ENCODE assay signal across 16 cellular contexts in genomic region chr14:55099741-55100140, GRCh38. TPM values are rescaled to one million over a fixed set of nuclear protein-coding genes. Genes with fewer than 3 reads are reported as not detected.
DNase-seq lines count a peak whose midpoint lies in the region; ATAC-seq and TF ChIP-seq lines count a peak whose summit lies in the region.
"Had no signal": no experiment of that assay in that cellular context is flagged by ENCODE, and none has a peak within 500 bp of the region (broad histone marks: within the 10 kb centered on the region; RNA-seq: fewer than 3 reads in every experiment).

No MANE protein-coding gene starts in this region.

- no peak for ATAC-seq in lower lobe of right lung
- no peak for ATAC-seq in activated naive CD8-positive, alpha-beta T cell treated with anti-CD3 and anti-CD28 coated beads, Interleukin-2, amount 50 U/mL, for 24 hours
- ATAC-seq: foreskin keratinocyte; naive thymus-derived CD4-positive, alpha-beta T cell had no signal

- H3K4me3 ChIP-seq in mammary epithelial cell (replicated peaks in 1 of 3; ENCODE audit: insufficient read depth in 1 of 3, low read depth in 2 of 3, low read length in 3 of 3) (no peak overlapping the region), epithelial cell of esophagus (ENCODE audit: low read length) (no peak overlapping the region), lower lobe of right lung (no peak overlapping the region), uterus (no peak overlapping the region)
- H3K4me3 ChIP-seq: cardiac muscle cell had no signal

- no peaks in the 10 kb centered on the region for H4K20me1 ChIP-seq in mammary epithelial cell (ENCODE audit: insufficient read depth, low read length)

- peak overlapping the region; percentile 18 for H3K27ac Mint-ChIP-seq in MCF 10A (ENCODE audit: low read depth, unreplicated experiment)
- no peak overlapping the region for H3K27ac Mint-ChIP-seq in activated naive CD8-positive, alpha-beta T cell treated with anti-CD3 and anti-CD28 coated beads, Interleukin-2, amount 50 U/mL, for 24 hours

- no peaks in the 10 kb centered on the region for H3K36me3 ChIP-seq in mammary epithelial cell (ENCODE audit: insufficient read depth, low read length)
- H3K36me3 ChIP-seq in lower lobe of right lung: no peaks in the 10 kb centered on the region
- no peaks in the 10 kb centered on the region for H3K36me3 ChIP-seq in uterus
- H3K36me3 ChIP-seq: cardiac muscle cell had no signal

- no TSS peak for BruUV-seq in MCF 10A (replicated peaks; lab: Mats Ljungman, UMichigan)
- BruUV-seq in mammary epithelial cell (replicated peaks; lab: Mats Ljungman, UMichigan): no TSS peak

- WGBS in mammary epithelial cell (ENCODE audit: low coverage, missing lambda C conversion rate): 70% methylated on average over 2 of the region's 2 CpGs

- no peak overlapping the region for H3K4me2 ChIP-seq in mammary epithelial cell (ENCODE audit: insufficient read depth, low read depth, low read length)

- peaks cover 28% of the 10 kb centered on the region for H3K4me1 ChIP-seq in mammary epithelial cell (ENCODE audit: insufficient read depth, low read length)
- H3K4me1 ChIP-seq in lower lobe of right lung: peaks cover 78% of the 10 kb centered on the region
- H3K4me1 ChIP-seq in uterus: peaks cover 19 to 31% of the 10 kb centered on the region in 2 donors

- no peak overlapping the region for H2AFZ ChIP-seq in mammary epithelial cell (ENCODE audit: low read depth, low read length)

- H3K27me3 ChIP-seq in mammary epithelial cell (ENCODE audit: insufficient read depth, low read length): no peaks in the 10 kb centered on the region
- no peaks in the 10 kb centered on the region for H3K27me3 ChIP-seq in lower lobe of right lung (ENCODE audit: low read depth)
- H3K27me3 ChIP-seq in uterus: no peaks in the 10 kb centered on the region
- H3K27me3 ChIP-seq: cardiac muscle cell, foreskin keratinocyte had no signal

- DNase-seq in MCF 10A (ENCODE audit: unreplicated experiment): no peak
- no peak for DNase-seq in mammary epithelial cell
- peak; percentile 68 for DNase-seq in epithelial cell of esophagus (ENCODE audit: low read depth)
- DNase-seq in lower lobe of right lung: no peak
- peak in 1 of 2 donors; percentile 27 for DNase-seq in uterus
- DNase-seq in activated naive CD8-positive, alpha-beta T cell treated with anti-CD3 and anti-CD28 coated beads, Interleukin-2, amount 50 U/mL, for 24 hours: no peak
- no peak for DNase-seq in ACHN
- DNase-seq in DMS 273 (lab: John Stamatoyannopoulos, UW; ENCODE audit: unreplicated experiment): no peak
- DNase-seq: AML-193; KG1; kidney; naive thymus-derived CD4-positive, alpha-beta T cell; NCI-H1930; NCI-H774 had no signal

- in situ Hi-C loops in mammary epithelial cell (cut with MboI; ENCODE audit: low sequenced_read_pairs in 2 of 2) (loop anchor here in 1 of 2 donors (5.0 kb wide), 1 partner anchor 33 kb away; no protein-coding TSS in a partner anchor), ACHN (cut with HindIII; ENCODE audit: low pct_ligation_motif_present, low pct_unique_long_range_greater_than_20kb, low sequenced_read_pairs) (no loop called here)

- H3K9me3 Mint-ChIP-seq in MCF 10A (ENCODE audit: unreplicated experiment): no peaks in the 10 kb centered on the region
- peaks cover 7% of the 10 kb centered on the region for H3K9me3 Mint-ChIP-seq in activated naive CD8-positive, alpha-beta T cell treated with anti-CD3 and anti-CD28 coated beads, Interleukin-2, amount 50 U/mL, for 24 hours

- no peak overlapping the region for H3K9ac ChIP-seq in mammary epithelial cell (ENCODE audit: insufficient read depth, low read length)

- H3K36me3 Mint-ChIP-seq in MCF 10A (ENCODE audit: insufficient read depth, unreplicated experiment): peaks cover 7% of the 10 kb centered on the region
- peaks cover 4% of the 10 kb centered on the region for H3K36me3 Mint-ChIP-seq in activated naive CD8-positive, alpha-beta T cell treated with anti-CD3 and anti-CD28 coated beads, Interleukin-2, amount 50 U/mL, for 24 hours (ENCODE audit: low read depth)

- intact Hi-C loops in MCF 10A (cut with micrococcal nuclease) (no loop called here), mammary epithelial cell (cut with micrococcal nuclease) (no loop called here), lower lobe of right lung (cut with DNase I) (loop anchor here (10.0 kb wide), 1 partner anchor 55 kb away; no protein-coding TSS in a partner anchor), uterus (cut with DNase I; ENCODE audit: low total_unique reads) (no loop called here)

- no peak overlapping the region for H3K4me3 Mint-ChIP-seq in MCF 10A (ENCODE audit: unreplicated experiment)
- no peak overlapping the region for H3K4me3 Mint-ChIP-seq in activated naive CD8-positive, alpha-beta T cell treated with anti-CD3 and anti-CD28 coated beads, Interleukin-2, amount 50 U/mL, for 24 hours
- H3K4me3 Mint-ChIP-seq: naive thymus-derived CD4-positive, alpha-beta T cell had no signal

- POLR2A ChIA-PET in MCF 10A (lab: Yijun Ruan, JAX): interaction anchor here (0.8 to 9.0 kb wide), 10 partner anchors 9 to 73 kb away, joined by 3 to 140 read pairs (median 6); partner anchors contain the start of genes LGALS3, MAPK1IP1L, SOCS4 and WDHD1

- TF ChIP-seq CTCF in MCF 10A (IDR thresholded peaks at IDR 0.05; ENCODE audit: unreplicated experiment) (no peak), mammary epithelial cell (conservative IDR thresholded peaks at IDR 0.05 in 1 of 2, IDR thresholded peaks at IDR 0.05 in 1 of 2; ENCODE audit: extremely low read depth in 1 of 2, insufficient read depth in 1 of 2, low read depth in 1 of 2, low read length in 2 of 2) (no peak), epithelial cell of esophagus (IDR thresholded peaks at IDR 0.05; ENCODE audit: insufficient read depth, low read depth, low read length, missing control alignments) (no peak), lower lobe of right lung (IDR thresholded peaks at IDR 0.05) (no peak), uterus (IDR thresholded peaks at IDR 0.05) (no peak)

- no peak overlapping the region for H3K27ac ChIP-seq in mammary epithelial cell (ENCODE audit: insufficient read depth, low read depth, low read length)
- peak overlapping the region; percentile 72 for H3K27ac ChIP-seq in lower lobe of right lung
- H3K27ac ChIP-seq in uterus: peak overlapping the region; percentile 66 to 96
- H3K27ac ChIP-seq: cardiac muscle cell, foreskin keratinocyte had no signal

- H3K4me1 Mint-ChIP-seq in MCF 10A (ENCODE audit: insufficient read depth, unreplicated experiment): peaks cover 35% of the 10 kb centered on the region
- H3K4me1 Mint-ChIP-seq in activated naive CD8-positive, alpha-beta T cell treated with anti-CD3 and anti-CD28 coated beads, Interleukin-2, amount 50 U/mL, for 24 hours: peaks cover 52% of the 10 kb centered on the region

- dilution Hi-C loops in mammary epithelial cell (cut with HindIII; ENCODE audit: low sequenced_read_pairs): no loop called here

- peaks cover 9% of the 10 kb centered on the region for H3K9me3 ChIP-seq in mammary epithelial cell (replicated peaks; ENCODE audit: insufficient read depth, low read length)
- peaks cover 5% of the 10 kb centered on the region for H3K9me3 ChIP-seq in lower lobe of right lung
- H3K9me3 ChIP-seq in uterus: no peaks in the 10 kb centered on the region

- no peaks in the 10 kb centered on the region for H3K27me3 Mint-ChIP-seq in MCF 10A (ENCODE audit: insufficient read depth, unreplicated experiment)
- no peaks in the 10 kb centered on the region for H3K27me3 Mint-ChIP-seq in activated naive CD8-positive, alpha-beta T cell treated with anti-CD3 and anti-CD28 coated beads, Interleukin-2, amount 50 U/mL, for 24 hours
- H3K27me3 Mint-ChIP-seq: naive thymus-derived CD4-positive, alpha-beta T cell had no signal

- TF ChIP-seq POLR2A in uterus (IDR thresholded peaks at IDR 0.05): no peak

- CTCF ChIA-PET in MCF 10A (lab: Yijun Ruan, JAX): interaction anchor here (0.7 to 3.7 kb wide), 5 partner anchors 8 to 61 kb away, joined by 3 to 15 read pairs (median 4); no protein-coding TSS in a partner anchor
- CTCF ChIA-PET in mammary epithelial cell (lab: Charles Lee; ENCODE audit: low non-redundant PET): interaction anchor here (0.6 kb wide), 1 partner anchor 38 kb away, joined by 6 read pairs; no protein-coding TSS in a partner anchor

- no peaks in the 10 kb centered on the region for H3K79me2 ChIP-seq in mammary epithelial cell (ENCODE audit: insufficient read depth, low read length)

RNA-seq across cellular contexts. Expression of gene LGALS3, which starts 29.3 kb away (rescaled TPM):
- total RNA-seq in MCF 10A (2022): 154 and 178 TPM in 2 replicates
- total RNA-seq in mammary epithelial cell: 100 to 1,000 TPM; 138 to 232 TPM
- polyA plus RNA-seq in mammary epithelial cell: 156 TPM
- polyA minus RNA-seq in mammary epithelial cell: 47.3 TPM
- total RNA-seq in lower lobe of right lung: 528 TPM
- total RNA-seq in uterus: 100 to 1,000 TPM in 3 of 4 donors, 10 to 100 TPM in 1; 71.9 to 486 (median 216) TPM

RNA-seq across cellular contexts. Expression of gene MAPK1IP1L, which starts 48.3 kb away (rescaled TPM):
- total RNA-seq in MCF 10A (2022) (118 and 123 TPM in 2 replicates), mammary epithelial cell (100 to 1,000 TPM in 1 of 2 donors, 10 to 100 TPM in 1; 48.2 to 108 TPM), lower lobe of right lung (72.4 TPM), uterus (10 to 100 TPM in 3 of 4 donors, 1 to 10 TPM in 1; 8.5 to 88.7 (median 27.9) TPM)
- polyA plus RNA-seq in mammary epithelial cell: 134 TPM
- 100 TPM for polyA minus RNA-seq in mammary epithelial cell
